19 cellular contexts compared by ENCODE assay signal in genomic region chr2:132469095-132469494, GRCh38. TPM values are rescaled to one million over a fixed set of nuclear protein-coding genes. Genes with fewer than 3 reads are reported as not detected.
DNase-seq lines count a peak whose midpoint lies in the region; ATAC-seq and TF ChIP-seq lines count a peak whose summit lies in the region.
"Had no signal": no experiment of that assay in that cellular context is flagged by ENCODE, and none has a peak within 500 bp of the region (broad histone marks: within the 10 kb centered on the region; RNA-seq: fewer than 3 reads in every experiment).

No MANE protein-coding gene starts in this region.

- no peak overlapping the region for H3K27ac ChIP-seq in SK-N-MC
- peak overlapping the region; percentile 28 for H3K27ac ChIP-seq in neural cell (ENCODE audit: low read length)
- H3K27ac ChIP-seq: HL-60 had no signal

- H3K4me3 Mint-ChIP-seq in natural killer cell = no peak overlapping the region
- H3K4me3 Mint-ChIP-seq: CD4-positive, CD25-positive, alpha-beta regulatory T cell; CD8-positive, alpha-beta memory T cell had no signal

- H3K27ac Mint-ChIP-seq in natural killer cell = no peak overlapping the region
- H3K27ac Mint-ChIP-seq: CD4-positive, CD25-positive, alpha-beta regulatory T cell; CD8-positive, alpha-beta memory T cell had no signal

- H3K4me2 ChIP-seq in neural cell (ENCODE audit: low read length) = no peak overlapping the region

- TF ChIP-seq CTCF in neural cell (IDR thresholded peaks at IDR 0.05; ENCODE audit: poor library complexity, severe bottlenecking) = no peak
- no peak for TF ChIP-seq CTCF in natural killer cell (IDR thresholded peaks at IDR 0.05)

- H3K9me2 ChIP-seq in neural cell (ENCODE audit: insufficient read depth, low read length) = no peaks in the 10 kb centered on the region

- peaks cover 3 to 5% of the 10 kb centered on the region in 2 donors for H3K9me3 Mint-ChIP-seq in natural killer cell

- intact Hi-C loops in natural killer cell (cut with micrococcal nuclease) = no loop called here

- H3K36me3 ChIP-seq in SK-N-MC (ENCODE audit: insufficient read depth, low read length) (no peaks in the 10 kb centered on the region), neural cell (ENCODE audit: insufficient read depth, low read length) (no peaks in the 10 kb centered on the region)
- H3K36me3 ChIP-seq: BE2C had no signal

- H3K4me3 ChIP-seq in SK-N-MC (0 out of 2 replicates have a peak overlapping the region, but pooled peaks have one; percentile 8), neural cell (ENCODE audit: low read length) (no peak overlapping the region)
- H3K4me3 ChIP-seq: GM12878 had no signal

- H3K27me3 ChIP-seq in neural cell (ENCODE audit: insufficient read depth, low read depth, low read length) = no peaks in the 10 kb centered on the region
- H3K27me3 ChIP-seq: BE2C had no signal

- DNase-seq in NCI-H2227 treated with DMSO at 0.1 percent for 48 hours (lab: John Stamatoyannopoulos, UW) (peak; percentile 86), SK-N-MC (ENCODE audit: low read depth, low spot score) (peak; percentile 62), natural killer cell (no peak), NCI-H446 treated with DMSO at 0.1 percent for 48 hours (lab: John Stamatoyannopoulos, UW) (no peak)
- DNase-seq: ACHN; BE2C; C1 segment of cervical spinal cord; CD4-positive, CD25-positive, alpha-beta regulatory T cell; CD8-positive, alpha-beta memory T cell; COR-L47; DMS 273 treated with DMSO at 0.1 percent for 48 hours; DMS53; DND-41; EL; HCEC 1CT had no signal

- no peak for TF ChIP-seq RAD21 in neural cell (conservative IDR thresholded peaks at IDR 0.05)

- H2AFZ ChIP-seq in neural cell (ENCODE audit: low read depth, low read length) = no peak overlapping the region

- no peaks in the 10 kb centered on the region for H3K36me3 Mint-ChIP-seq in natural killer cell
- H3K36me3 Mint-ChIP-seq: CD4-positive, CD25-positive, alpha-beta regulatory T cell; CD8-positive, alpha-beta memory T cell had no signal

- TF ChIP-seq EP300 in neural cell (conservative IDR thresholded peaks at IDR 0.05; ENCODE audit: poor library complexity, severe bottlenecking) = no peak

- H4K20me1 ChIP-seq in neural cell (ENCODE audit: insufficient read depth) = no peaks in the 10 kb centered on the region

- H3K4me1 Mint-ChIP-seq in natural killer cell = no peaks in the 10 kb centered on the region
- H3K4me1 Mint-ChIP-seq: CD4-positive, CD25-positive, alpha-beta regulatory T cell; CD8-positive, alpha-beta memory T cell had no signal

- no peaks in the 10 kb centered on the region for H3K27me3 Mint-ChIP-seq in natural killer cell (ENCODE audit: low read depth in 2 of 2)
- H3K27me3 Mint-ChIP-seq: CD4-positive, CD25-positive, alpha-beta regulatory T cell; CD8-positive, alpha-beta memory T cell had no signal

- H3F3A ChIP-seq in neural cell (ENCODE audit: insufficient read depth, low read length, poor library complexity, severe bottlenecking) = no peaks in the 10 kb centered on the region

- peaks cover 9% of the 10 kb centered on the region; the same call in 1 of the 2 replicates for H3K9me3 ChIP-seq in SK-N-MC (ENCODE audit: low read depth, low read length)
- H3K9me3 ChIP-seq in neural cell (ENCODE audit: low read length) = peaks cover 9% of the 10 kb centered on the region
- H3K9me3 ChIP-seq: BE2C had no signal

- no peaks in the 10 kb centered on the region for H3K79me2 ChIP-seq in neural cell (replicated peaks; ENCODE audit: insufficient read depth, low read length)

- no peak for ATAC-seq in GM19324 (IDR thresholded peaks at IDR 0.05; ENCODE audit: low FRiP score, unreplicated experiment)
- ATAC-seq in natural killer cell = no peak
- ATAC-seq: GM12878 had no signal

- H3K9ac ChIP-seq in SK-N-MC (ENCODE audit: insufficient read length) (no peak overlapping the region), neural cell (ENCODE audit: low read length) (no peak overlapping the region)

TF ChIP-seq in neural cell, 6 proteins besides CTCF, POLR2A, EP300 and RAD21:
- TF ChIP-seq SMC3 (conservative IDR thresholded peaks at IDR 0.05; ENCODE audit: poor library complexity) (no peak), EZH2 (IDR thresholded peaks at IDR 0.05; ENCODE audit: borderline replicate concordance, insufficient read depth, low read length, poor library complexity, severe bottlenecking) (no peak), POLR2AphosphoS5 (IDR thresholded peaks at IDR 0.05) (peak; percentile 86)

RNA-seq across cellular contexts. Expression of gene GPR39, which starts 52.5 kb away (rescaled TPM):
- polyA plus RNA-seq in neural cell = 0.90 and 1.1 TPM in 2 replicates
- polyA minus RNA-seq in neural cell = 0.93 and 1.2 TPM in 2 replicates
- total RNA-seq in natural killer cell = not detected
- total RNA-seq: CD4-positive, CD25-positive, alpha-beta regulatory T cell; CD8-positive, alpha-beta memory T cell had no signal
- polyA plus RNA-seq: CD4-positive, CD25-positive, alpha-beta regulatory T cell; CD8-positive, alpha-beta memory T cell had no signal

Comparison
In these comparisons a context has a peak if more than half of its experiments do, and no peak if none do; other contexts are left out.
1. DNase-seq: peak in NCI-H2227 treated with DMSO at 0.1 percent for 48 hours (single experiment) and SK-N-MC (single experiment); none in natural killer cell (single experiment) and NCI-H446 treated with DMSO at 0.1 percent for 48 hours (single experiment).